20 cellular contexts compared by ENCODE assay signal in the genomic region with DNA sequence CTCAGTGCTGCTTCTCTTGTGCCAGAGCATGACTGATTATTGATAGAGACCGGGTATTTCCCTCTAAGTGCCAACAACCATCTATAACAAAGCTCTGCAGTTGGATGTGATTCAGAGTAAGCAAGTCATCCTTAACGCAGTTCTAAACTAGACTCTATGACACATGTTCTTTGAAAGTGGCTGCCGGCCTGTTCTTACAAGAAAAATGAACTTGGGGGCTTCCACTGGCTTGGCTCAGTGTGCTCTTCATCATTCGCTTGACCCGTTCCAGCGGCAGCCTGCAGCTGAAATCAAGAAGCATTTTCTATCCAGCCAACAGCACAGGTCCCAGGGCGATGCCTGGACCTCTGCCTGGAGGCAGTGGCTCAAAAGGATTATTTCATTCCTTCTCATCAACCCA. TPM values are rescaled to one million over a fixed set of nuclear protein-coding genes. Genes with fewer than 3 reads are reported as not detected.
DNase-seq lines count a peak whose midpoint lies in the region; ATAC-seq and TF ChIP-seq lines count a peak whose summit lies in the region.
"Had no signal": no experiment of that assay in that cellular context is flagged by ENCODE, and none has a peak within 500 bp of the region (broad histone marks: within the 10 kb centered on the region; RNA-seq: fewer than 3 reads in every experiment).

No MANE protein-coding gene starts in this region.

- H3K27me3 Mint-ChIP-seq in natural killer cell (ENCODE audit: low read depth in 2 of 2), result no peaks in the 10 kb centered on the region
- H3K27me3 Mint-ChIP-seq: activated B cell treated with CpG ODN at 0.5 μM for 24 hours, naive B cell had no signal

- H3K36me3 Mint-ChIP-seq in natural killer cell, result no peaks in the 10 kb centered on the region
- H3K36me3 Mint-ChIP-seq: CD8-positive, alpha-beta T cell; naive B cell had no signal

- peak overlapping the region; percentile 95 to 99 for H3K27ac Mint-ChIP-seq in natural killer cell

- peak overlapping the region; percentile 9 for H3K4me3 Mint-ChIP-seq in natural killer cell
- H3K4me3 Mint-ChIP-seq: CD8-positive, alpha-beta T cell had no signal

- H3K9me3 Mint-ChIP-seq in natural killer cell, result no peaks in the 10 kb centered on the region
- H3K9me3 Mint-ChIP-seq: activated B cell treated with CpG ODN at 0.5 μM for 24 hours; CD8-positive, alpha-beta T cell; naive B cell had no signal

- H3K9me3 ChIP-seq in Peyer's patch (no peaks in the 10 kb centered on the region), esophagus squamous epithelium (no peaks in the 10 kb centered on the region)
- H3K9me3 ChIP-seq: upper lobe of left lung had no signal

- H3K4me1 ChIP-seq in Peyer's patch, result peaks cover 0 to 21% (median 14%) of the 10 kb centered on the region in 4 donors
- peaks cover 12 to 65% (median 46%) of the 10 kb centered on the region in 3 donors for H3K4me1 ChIP-seq in esophagus squamous epithelium

- H3K27ac ChIP-seq in Peyer's patch (peak overlapping the region in 3 of 4 donors; percentile 20 to 33 (median 24)), esophagus squamous epithelium (peak overlapping the region; percentile 4 to 87 (median 62))
- H3K27ac ChIP-seq: HL-60 had no signal

- WGBS in esophagus squamous epithelium, 2 donors, result 22 to 45% methylated on average over 4 to 6 of the region's 7 CpGs

- H3K27me3 ChIP-seq in Peyer's patch (no peaks in the 10 kb centered on the region), esophagus squamous epithelium (no peaks in the 10 kb centered on the region)
- H3K27me3 ChIP-seq: upper lobe of left lung had no signal

- intact Hi-C loops in esophagus squamous epithelium (cut with DNase I) (no loop called here), natural killer cell (cut with micrococcal nuclease) (no loop called here)

- DNase-seq in activated CD4-positive, alpha-beta T cell treated with anti-CD3 and anti-CD28 coated beads for 48 hours, result peak; percentile 40
- DNase-seq in activated CD4-positive, alpha-beta T cell treated with anti-CD3 and anti-CD28 coated beads, Interleukin-2, amount 50 U/mL, for 48 hours, result no peak
- DNase-seq in Peyer's patch (no peak), esophagus squamous epithelium (lab: John Stamatoyannopoulos, UW) (no peak), natural killer cell (no peak), NCI-H1694 treated with DMSO at 0.1 percent for 48 hours (lab: John Stamatoyannopoulos, UW) (no peak), GM20000 (ENCODE audit: low spot score) (no peak)
- DNase-seq: activated B cell treated with CpG ODN at 0.5 μM for 24 hours; CD8-positive, alpha-beta T cell; Kasumi-1; left colon; naive B cell; NCI-H146; NCI-H510A treated with DMSO at 0.1 percent for 48 hours; stimulated activated CD4-positive, alpha-beta T cell treated with anti-CD3 and anti-CD28 coated beads, Interleukin-2, amount 100 ng/mL, for 24 hours; stimulated activated CD8-positive, alpha-beta memory T cell treated with anti-CD3 and anti-CD28 coated beads, Interleukin-4, amount 100 ng/mL, for 48 hours; upper lobe of left lung had no signal

- H3K4me3 ChIP-seq in Peyer's patch (no peak overlapping the region), esophagus squamous epithelium (no peak overlapping the region)
- H3K4me3 ChIP-seq: GM12878, upper lobe of left lung had no signal

- H3K4me1 Mint-ChIP-seq in natural killer cell, result peaks cover 89 to 90% of the 10 kb centered on the region in 2 donors

- H3K36me3 ChIP-seq in Peyer's patch (no peaks in the 10 kb centered on the region), esophagus squamous epithelium (peaks cover 0 to 21% (median 0%) of the 10 kb centered on the region in 3 donors)
- H3K36me3 ChIP-seq: upper lobe of left lung had no signal

- TF ChIP-seq POLR2A in Peyer's patch (IDR thresholded peaks at IDR 0.05), result no peak
- TF ChIP-seq POLR2A in esophagus squamous epithelium (IDR thresholded peaks at IDR 0.05), result no peak

- ATAC-seq in natural killer cell, result no peak
- ATAC-seq in HG03280 (IDR thresholded peaks at IDR 0.05; ENCODE audit: unreplicated experiment), result no peak
- ATAC-seq: CD8-positive, alpha-beta T cell; GM12878; left colon had no signal

- no peak for TF ChIP-seq CTCF in Peyer's patch (IDR thresholded peaks at IDR 0.05)
- no peak for TF ChIP-seq CTCF in esophagus squamous epithelium (IDR thresholded peaks at IDR 0.05)
- no peak for TF ChIP-seq CTCF in natural killer cell (IDR thresholded peaks at IDR 0.05)
- no peak for TF ChIP-seq CTCF in GM20000 (IDR thresholded peaks at IDR 0.05; ENCODE audit: extremely low read depth, missing control alignments)

RNA-seq across cellular contexts. Expression of gene GFOD1, which starts 29.8 kb away (rescaled TPM):
- total RNA-seq in Peyer's patch, result 10 to 100 TPM; 10.7 to 24.2 (median 17.6) TPM
- 10 to 100 TPM; 16.1 to 30.7 (median 22.9) TPM for total RNA-seq in esophagus squamous epithelium
- total RNA-seq in natural killer cell, result 10 to 100 TPM; 59.7 to 74.5 (median 71.2) TPM
